15 cellular contexts compared by ENCODE assay signal in genomic region chr14:105845725-105846309, GRCh38.
"Had no signal": no experiment of that assay in that cellular context is flagged by ENCODE, and none has a peak within 500 bp of the region (broad histone marks: within the 10 kb centered on the region; RNA-seq: fewer than 3 reads in every experiment).

No MANE protein-coding gene starts in this region.

- DNase-seq: activated CD4-positive, alpha-beta T cell treated with anti-CD3 and anti-CD28 coated beads, Interleukin-2, amount 50 U/mL, for 4 hours; activated CD8-positive, alpha-beta memory T cell treated with anti-CD3 and anti-CD28 coated beads, Interleukin-2, amount 50 U/mL, for 4 hours; activated naive CD4-positive, alpha-beta T cell treated with anti-CD3 and anti-CD28 coated beads for 36 hours; esophagus squamous epithelium; hippocampal formation; mesendoderm; psoas muscle; right lobe of liver; stimulated activated naive CD8-positive, alpha-beta T cell treated with anti-CD3 and anti-CD28 coated beads, Interleukin-15, amount 100 ng/mL, for 72 hours had no signal

- H3K4me2 ChIP-seq: smooth muscle cell had no signal

- H3K4me3 ChIP-seq: adrenal gland, cardiac muscle cell, esophagus squamous epithelium, psoas muscle, right lobe of liver, smooth muscle cell had no signal

- H3K4me1 ChIP-seq: adrenal gland, esophagus squamous epithelium, psoas muscle, right lobe of liver had no signal

- H3K9me3 Mint-ChIP-seq: activated naive CD4-positive, alpha-beta T cell treated with anti-CD3 and anti-CD28 coated beads for 36 hours; stimulated activated naive CD8-positive, alpha-beta T cell treated with anti-CD3 and anti-CD28 coated beads, Interleukin-15, amount 100 ng/mL, for 72 hours; T-helper 2 cell treated with Interferon-gamma antibody and Interleukin-4, amounts not matched to agents 5 μg/mL and 100 μg/mL, for 36 hours had no signal

- ATAC-seq: activated CD4-positive, CD25-positive, alpha-beta regulatory T cell treated with anti-CD3 and anti-CD28 coated beads, Interleukin-2, amount 50 U/mL, for 24 hours; psoas muscle; right lobe of liver; stimulated activated naive CD8-positive, alpha-beta T cell treated with anti-CD3 and anti-CD28 coated beads, Interleukin-15, amount 100 ng/mL, for 72 hours had no signal

- H3K36me3 ChIP-seq: adrenal gland, cardiac muscle cell, esophagus squamous epithelium, right lobe of liver had no signal

- FAIRE-seq: keratinocyte had no signal

- H3K4me3 Mint-ChIP-seq: activated naive CD4-positive, alpha-beta T cell treated with anti-CD3 and anti-CD28 coated beads for 36 hours; stimulated activated naive CD8-positive, alpha-beta T cell treated with anti-CD3 and anti-CD28 coated beads, Interleukin-15, amount 100 ng/mL, for 72 hours; T-helper 2 cell treated with Interferon-gamma antibody and Interleukin-4, amounts not matched to agents 5 μg/mL and 100 μg/mL, for 36 hours had no signal

- H3K27me3 ChIP-seq: adrenal gland, cardiac muscle cell, esophagus squamous epithelium, right lobe of liver had no signal

- H3K27me3 Mint-ChIP-seq: stimulated activated naive CD8-positive, alpha-beta T cell treated with anti-CD3 and anti-CD28 coated beads, Interleukin-15, amount 100 ng/mL, for 72 hours had no signal

- H3K27ac ChIP-seq: adrenal gland, cardiac muscle cell, esophagus squamous epithelium, psoas muscle, right lobe of liver had no signal

- H3K9me3 ChIP-seq: adrenal gland, esophagus squamous epithelium, psoas muscle, right lobe of liver had no signal

- H3K27ac Mint-ChIP-seq: activated naive CD4-positive, alpha-beta T cell treated with anti-CD3 and anti-CD28 coated beads for 36 hours; T-helper 2 cell treated with Interferon-gamma antibody and Interleukin-4, amounts not matched to agents 5 μg/mL and 100 μg/mL, for 36 hours had no signal

- H3K4me1 Mint-ChIP-seq: stimulated activated naive CD8-positive, alpha-beta T cell treated with anti-CD3 and anti-CD28 coated beads, Interleukin-15, amount 100 ng/mL, for 72 hours had no signal
